8 cellular contexts compared by ENCODE assay signal in the genomic region with DNA sequence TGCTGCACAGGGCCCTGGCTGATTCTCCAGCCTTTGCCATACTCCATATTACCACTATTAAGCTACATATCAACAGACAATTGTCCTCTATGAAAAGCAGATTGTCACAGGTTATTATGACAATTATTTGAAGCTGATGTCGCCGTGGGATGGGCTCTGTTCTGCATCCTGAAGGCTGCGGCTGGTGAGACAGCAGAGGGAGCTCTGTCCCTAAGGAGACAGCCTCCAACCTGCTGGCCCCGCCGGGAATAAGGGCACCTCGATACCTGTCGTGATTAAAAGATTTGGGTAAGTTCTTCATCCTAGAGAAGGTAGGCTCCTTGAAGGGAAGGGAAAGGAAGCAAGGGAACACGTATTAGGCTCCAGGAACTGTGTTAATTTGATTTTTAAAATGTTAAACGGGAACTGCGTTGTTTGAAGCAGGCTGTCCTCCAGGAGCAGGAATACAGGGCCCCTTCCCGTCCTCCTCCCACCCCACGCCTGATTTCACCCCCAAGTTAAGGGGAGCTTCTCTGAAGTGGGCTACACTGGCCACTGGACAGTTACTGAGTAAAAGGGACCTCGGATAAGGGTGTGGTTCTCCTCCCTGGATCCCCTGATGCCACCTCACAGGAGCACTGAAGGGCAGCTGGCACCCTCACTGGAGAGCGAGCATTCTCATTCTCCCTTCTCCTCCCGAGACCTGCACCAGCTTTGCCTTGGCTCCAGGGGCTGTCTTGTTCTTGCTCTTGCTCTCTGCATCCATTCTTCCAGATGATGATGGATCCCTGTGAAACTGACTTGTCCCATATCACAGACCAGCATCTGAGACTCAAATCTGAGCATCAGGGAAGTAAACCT. TPM values are rescaled to one million over a fixed set of nuclear protein-coding genes. Genes with fewer than 3 reads are reported as not detected.
DNase-seq lines count a peak whose midpoint lies in the region; ATAC-seq and TF ChIP-seq lines count a peak whose summit lies in the region.

No MANE protein-coding gene starts in this region.

- DNase-seq in NCI-H1436 (lab: John Stamatoyannopoulos, UW) (peak; percentile 64), NCI-H1436 treated with DMSO at 0.1 percent for 48 hours (lab: John Stamatoyannopoulos, UW) (no peak), NCI-H345 (lab: John Stamatoyannopoulos, UW) (peak; percentile 36), left cardiac atrium (peak; percentile 51), retinal pigment epithelial cell (ENCODE audit: low read depth) (no peak)
- DNase-seq in activated naive CD4-positive, alpha-beta T cell treated with anti-CD3 and anti-CD28 coated beads, Interleukin-2, amount 50 U/mL, for 16 hours = peak; percentile 36

- peak; percentile 87 for TF ChIP-seq CTCF in retinal pigment epithelial cell (conservative IDR thresholded peaks at IDR 0.05; ENCODE audit: low read depth, low read length)

- no peak overlapping the region for H3K4me3 ChIP-seq in retinal pigment epithelial cell (ENCODE audit: low read length)

- peak; percentile 84 to 85 for ATAC-seq in left cardiac atrium
- no peak for ATAC-seq in GM21381 (IDR thresholded peaks at IDR 0.05; ENCODE audit: unreplicated experiment)
- no peak for ATAC-seq in GM19397 (IDR thresholded peaks at IDR 0.05; ENCODE audit: unreplicated experiment)

- intact Hi-C loops in left cardiac atrium (cut with DNase I) = loop anchor here in 1 of 2 donors (5.0 to 10.0 kb wide), 2 partner anchors 116 to 254 kb away; a partner anchor contains a TSS

RNA-seq across cellular contexts. Expression of a gene that starts 11.8 kb away (rescaled TPM):
- 10 to 100 TPM; 69.6 to 70.2 TPM for total RNA-seq in left cardiac atrium

RNA-seq across cellular contexts. Expression of a gene that starts 42.6 kb away (rescaled TPM):
- 100 to 1,000 TPM; 113 to 114 TPM for total RNA-seq in left cardiac atrium

Comparison
In these comparisons a context has a peak if more than half of its experiments do, and no peak if none do; other contexts are left out.
1. DNase-seq: peak in NCI-H1436 (single experiment), NCI-H345 (single experiment), activated naive CD4-positive, alpha-beta T cell treated with anti-CD3 and anti-CD28 coated beads, Interleukin-2, amount 50 U/mL, for 16 hours (single experiment) and left cardiac atrium (single experiment); none in NCI-H1436 treated with DMSO at 0.1 percent for 48 hours (single experiment) and retinal pigment epithelial cell (single experiment).
2. ATAC-seq: peak in left cardiac atrium (2 of 2); none in GM21381 (single experiment) and GM19397 (single experiment).